Comparison of ENCODE assay signal across 35 cellular contexts in the genomic region with DNA sequence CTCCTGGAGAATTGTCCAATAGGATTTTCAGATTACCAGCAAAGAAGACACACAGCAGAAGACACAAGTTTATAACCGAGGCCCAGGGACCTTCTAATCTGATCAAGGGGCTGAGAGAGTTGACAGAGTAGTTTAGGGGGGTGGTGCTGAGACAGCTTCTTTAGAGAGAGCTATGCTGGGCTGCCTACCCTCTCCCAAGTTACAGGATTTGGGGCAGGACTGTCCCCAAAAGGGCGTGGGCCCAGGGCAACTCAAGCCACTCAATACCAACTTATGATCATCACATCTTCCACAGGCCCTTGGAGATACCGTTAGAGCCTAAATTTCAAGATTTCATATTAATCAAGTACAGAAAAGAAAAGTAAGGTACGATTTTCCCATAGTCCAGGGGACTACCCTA.
"Had no signal": no experiment of that assay in that cellular context is flagged by ENCODE, and none has a peak within 500 bp of the region (broad histone marks: within the 10 kb centered on the region; RNA-seq: fewer than 3 reads in every experiment).

No MANE protein-coding gene starts in this region.

- H3K36me3 ChIP-seq: MG63 had no signal

- H3K27ac ChIP-seq: KMS-11 had no signal

- DNase-seq: Karpas-422, Kasumi-1, KBM-7, KG1, MG63, MM.1S, MV-4-11, NCI-H1048, NCI-H1092, NCI-H1092 treated with DMSO at 0.1 percent for 48 hours, NCI-H1105, NCI-H1105 treated with DMSO at 0.1 percent for 48 hours, NCI-H1417, NCI-H1417 treated with DMSO at 0.1 percent for 48 hours, NCI-H1436, NCI-H1436 treated with DMSO at 0.1 percent for 48 hours, NCI-H146, NCI-H1694, NCI-H1694 treated with DMSO at 0.1 percent for 48 hours, NCI-H187, NCI-H187 treated with DMSO at 0.1 percent for 48 hours, NCI-H1930, NCI-H2029, NCI-H2029 treated with DMSO at 0.1 percent for 48 hours, NCI-H2081, NCI-H2081 treated with DMSO at 0.1 percent for 48 hours, NCI-H2107, NCI-H2171, NCI-H2171 treated with DMSO at 0.1 percent for 48 hours, NCI-H2227 treated with DMSO at 0.1 percent for 48 hours, NCI-H226, NCI-H345, NCI-H446, NCI-H446 treated with DMSO at 0.1 percent for 48 hours had no signal

- H3K9me3 ChIP-seq: MG63 had no signal

- H3K4me3 ChIP-seq: MG63 had no signal

- H3K27me3 ChIP-seq: MG63 had no signal
